In the genomic region with DNA sequence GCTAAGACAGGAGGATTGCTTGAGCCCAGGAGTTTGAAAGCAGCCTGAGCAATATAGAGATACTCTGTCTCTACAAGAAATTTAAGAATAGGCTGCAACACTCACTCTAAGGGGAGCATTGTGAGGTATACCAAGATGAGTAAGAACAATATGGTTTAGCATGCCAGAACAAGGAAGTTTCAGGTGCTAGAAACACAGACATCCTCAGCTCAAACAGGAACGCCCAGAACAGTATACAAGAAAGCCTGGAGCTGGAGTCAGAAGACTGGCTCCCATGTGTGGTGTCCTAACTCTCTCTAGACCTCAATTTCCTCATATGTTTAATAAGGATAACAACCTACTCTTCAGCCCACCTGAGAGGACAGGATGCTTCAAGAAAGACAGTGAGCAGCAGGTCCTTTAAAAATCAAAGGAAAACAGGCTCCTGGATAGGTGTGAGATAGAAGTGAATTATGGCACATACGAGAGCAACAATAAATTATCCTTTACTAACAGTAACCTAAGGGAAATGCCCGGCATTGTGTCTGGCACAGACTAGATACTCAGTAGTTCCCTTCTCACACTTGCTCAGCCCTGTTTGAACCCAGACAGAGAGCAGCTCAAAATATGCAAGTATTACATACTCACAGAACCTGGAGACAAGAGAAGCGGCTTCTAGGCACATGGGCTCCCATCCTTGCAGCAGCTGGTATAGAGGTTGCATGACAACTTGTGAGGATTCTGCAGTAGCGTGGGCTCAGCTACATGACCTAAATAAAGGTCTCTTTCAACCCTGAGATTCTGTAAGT, we compare ENCODE assay signal across 8 cellular contexts. TPM values are rescaled to one million over a fixed set of nuclear protein-coding genes. Genes with fewer than 3 reads are reported as not detected.
DNase-seq lines count a peak whose midpoint lies in the region; ATAC-seq and TF ChIP-seq lines count a peak whose summit lies in the region.

No MANE protein-coding gene starts in this region.

- peaks cover 10% of the 10 kb centered on the region for H3K4me1 ChIP-seq in mammary epithelial cell (ENCODE audit: insufficient read depth, low read length)

- no peaks in the 10 kb centered on the region for H3K27me3 ChIP-seq in mammary epithelial cell (ENCODE audit: insufficient read depth, low read length)

- intact Hi-C loops in mammary epithelial cell (cut with micrococcal nuclease): loop anchor here (2.0 kb wide), 1 partner anchor 45 kb away; a partner anchor contains a TSS

- H4K20me1 ChIP-seq in mammary epithelial cell (ENCODE audit: insufficient read depth, low read length): no peaks in the 10 kb centered on the region

- CTCF ChIA-PET in GM10248 (lab: Yijun Ruan, JAX): interaction anchor here (0.7 to 3.1 kb wide), 3 partner anchors 10 to 629 kb away, joined by 4 to 13 read pairs (median 4); no protein-coding TSS in a partner anchor
- CTCF ChIA-PET in mammary epithelial cell (lab: Charles Lee; ENCODE audit: low non-redundant PET): no interaction called here

- ATAC-seq in GM19438 (IDR thresholded peaks at IDR 0.05; ENCODE audit: low read depth, unreplicated experiment) (peak; percentile 85), HG03175 (IDR thresholded peaks at IDR 0.05; ENCODE audit: unreplicated experiment) (peak; percentile 76), GM21528 (IDR thresholded peaks at IDR 0.05; ENCODE audit: low FRiP score, unreplicated experiment) (no peak)

- in situ Hi-C loops in mammary epithelial cell (cut with MboI; ENCODE audit: low sequenced_read_pairs in 2 of 2): no loop called here

- H3K4me2 ChIP-seq in mammary epithelial cell (ENCODE audit: insufficient read depth, low read depth, low read length): no peak overlapping the region

- DNase-seq in GM10248 (ENCODE audit: extremely low spot score) (peak; percentile 61), mammary epithelial cell (peak; percentile 88), H4 (ENCODE audit: low spot score) (no peak), NCI-H2107 (lab: John Stamatoyannopoulos, UW) (no peak), UCSD-AML1 (lab: John Stamatoyannopoulos, UW; ENCODE audit: unreplicated experiment) (no peak)

- no peaks in the 10 kb centered on the region for H3K9me3 ChIP-seq in mammary epithelial cell (replicated peaks; ENCODE audit: insufficient read depth, low read length)

- WGBS in mammary epithelial cell (ENCODE audit: low coverage, missing lambda C conversion rate): 74% methylated on average over 5 of the region's 5 CpGs

- no TSS peak for BruUV-seq in mammary epithelial cell (replicated peaks; lab: Mats Ljungman, UMichigan)

- POLR2A ChIA-PET in GM10248 (lab: Yijun Ruan, JAX): interaction anchor here (0.6 kb wide), 1 partner anchor 46 kb away, joined by 3 read pairs; no protein-coding TSS in a partner anchor

- no peak overlapping the region for H2AFZ ChIP-seq in mammary epithelial cell (ENCODE audit: low read depth, low read length)

- no peak for TF ChIP-seq CTCF in GM10248 (IDR thresholded peaks at IDR 0.05; ENCODE audit: control extremely low read depth, extremely low read depth, low read depth, missing control alignments)
- TF ChIP-seq CTCF in mammary epithelial cell (conservative IDR thresholded peaks at IDR 0.05 in 1 of 2, IDR thresholded peaks at IDR 0.05 in 1 of 2; ENCODE audit: extremely low read depth in 1 of 2, insufficient read depth in 1 of 2, low read depth in 1 of 2, low read length in 2 of 2): no peak

- no peak overlapping the region for H3K27ac ChIP-seq in mammary epithelial cell (ENCODE audit: insufficient read depth, low read depth, low read length)

- no peak overlapping the region for H3K9ac ChIP-seq in mammary epithelial cell (ENCODE audit: insufficient read depth, low read length)

- H3K36me3 ChIP-seq in mammary epithelial cell (ENCODE audit: insufficient read depth, low read length): no peaks in the 10 kb centered on the region

- no peak overlapping the region for H3K4me3 ChIP-seq in mammary epithelial cell (replicated peaks in 1 of 3; ENCODE audit: insufficient read depth in 1 of 3, low read depth in 2 of 3, low read length in 3 of 3)

- dilution Hi-C loops in mammary epithelial cell (cut with HindIII; ENCODE audit: low sequenced_read_pairs): no loop called here

- peaks cover 35% of the 10 kb centered on the region for H3K79me2 ChIP-seq in mammary epithelial cell (ENCODE audit: insufficient read depth, low read length)

RNA-seq across cellular contexts. Expression of a gene that starts 45.4 kb away (rescaled TPM):
- 10 to 100 TPM; 12.1 to 22.2 TPM for total RNA-seq in mammary epithelial cell
- polyA plus RNA-seq in mammary epithelial cell: 1.4 TPM
- 27.6 TPM for polyA minus RNA-seq in mammary epithelial cell
- 3.1 and 4.9 TPM in 2 replicates for total RNA-seq in H4 (2014; rRNA removed; shearing (Covaris generic))

Comparison
In these comparisons a context has a peak if more than half of its experiments do, and no peak if none do; other contexts are left out.
1. DNase-seq: peak in GM10248 (single experiment) and mammary epithelial cell (single experiment); none in H4 (single experiment), NCI-H2107 (single experiment) and UCSD-AML1 (single experiment).